ENCODE assay signal across 24 cellular contexts in the genomic region with DNA sequence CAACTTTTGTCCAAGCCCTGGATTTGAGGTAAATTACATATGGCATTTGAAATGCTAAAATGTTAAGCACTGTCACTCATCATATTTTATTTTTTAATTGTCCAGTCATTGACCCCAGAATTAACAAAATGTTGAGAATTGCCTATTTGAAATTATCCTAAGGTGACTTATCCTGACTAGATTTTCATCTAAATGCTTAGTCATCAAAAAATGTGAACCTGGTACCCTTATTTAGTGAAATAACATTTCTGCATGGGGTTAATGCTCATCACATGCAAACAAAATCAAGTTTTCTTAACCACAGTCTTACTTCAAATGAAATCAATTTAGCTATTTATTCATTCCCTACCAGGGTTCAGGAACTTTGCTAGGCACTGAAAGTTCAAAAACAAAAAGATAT.
DNase-seq lines count a peak whose midpoint lies in the region; ATAC-seq, FAIRE-seq and TF ChIP-seq lines count a peak whose summit lies in the region.
"Had no signal": no experiment of that assay in that cellular context is flagged by ENCODE, and none has a peak within 500 bp of the region (broad histone marks: within the 10 kb centered on the region; RNA-seq: fewer than 3 reads in every experiment).

No MANE protein-coding gene starts in this region.

- TF ChIP-seq EP300 in HepG2 (IDR thresholded peaks at IDR 0.05; ENCODE audit: low read depth in 2 of 2, low read length in 2 of 2) (no peak), HepG2 (CRISPR knock-in tag; IDR thresholded peaks at IDR 0.05; ENCODE audit: borderline replicate concordance) (no peak), H1 (IDR thresholded peaks at IDR 0.05; ENCODE audit: borderline replicate concordance in 1 of 2, low read depth in 2 of 2, low read length in 2 of 2) (no peak)

- H3K79me2 ChIP-seq in HepG2 (ENCODE audit: insufficient read depth, low read length) (no peaks in the 10 kb centered on the region), H1 (ENCODE audit: control insufficient read depth in 1 of 2, insufficient read depth in 2 of 2, low read length in 2 of 2) (no peaks in the 10 kb centered on the region), smooth muscle cell (ENCODE audit: low read depth) (no peaks in the 10 kb centered on the region)

- H3K27ac ChIP-seq in HepG2 (ENCODE audit: extremely low read length, insufficient read depth, low read length) (no peak overlapping the region), right lobe of liver (no peak overlapping the region), H1 (ENCODE audit: low read depth, low read length) (no peak overlapping the region), smooth muscle cell (ENCODE audit: low read depth) (peak overlapping the region; percentile 77)
- H3K27ac ChIP-seq: 22Rv1; BLaER1 treated with 17β-estradiol and CSF1 and Interleukin-3, amounts not matched to agents 10 nM and 100 nM had no signal

- TF ChIP-seq RAD21 in HepG2 (CRISPR knock-in tag; IDR thresholded peaks at IDR 0.05) (no peak), H1 (IDR thresholded peaks at IDR 0.05 in 1 of 2, conservative IDR thresholded peaks at IDR 0.05 in 1 of 2; ENCODE audit: low read depth in 2 of 2, low read length in 2 of 2) (no peak)

- no peak for TF ChIP-seq CTCF in HepG2 (CRISPR knock-in tag; IDR thresholded peaks at IDR 0.05)
- no peak for TF ChIP-seq CTCF in right lobe of liver (IDR thresholded peaks at IDR 0.05)
- TF ChIP-seq CTCF in H1 (IDR thresholded peaks at IDR 0.05; ENCODE audit: control extremely low read depth in 1 of 3, insufficient read depth in 1 of 3, low read depth in 1 of 3, low read length in 3 of 3): no peak
- TF ChIP-seq CTCF in smooth muscle cell (IDR thresholded peaks at IDR 0.05; ENCODE audit: borderline replicate concordance, insufficient read depth, poor library complexity, severe bottlenecking): no peak

- no peak overlapping the region for H3K4ac ChIP-seq in H1 (replicated peaks; ENCODE audit: insufficient read length, low read depth, low read length)

- H3K9me3 ChIP-seq in HepG2 (ENCODE audit: low read length) (no peaks in the 10 kb centered on the region), right lobe of liver (no peaks in the 10 kb centered on the region), H1 (ENCODE audit: insufficient read depth in 2 of 2, low read depth in 1 of 2, low read length in 1 of 2) (no peaks in the 10 kb centered on the region), smooth muscle cell (replicated peaks; ENCODE audit: low read depth) (no peaks in the 10 kb centered on the region)
- H3K9me3 ChIP-seq: BE2C; BLaER1 treated with 17β-estradiol and CSF1 and Interleukin-3, amounts not matched to agents 10 nM and 100 nM had no signal

- no peak overlapping the region for H2BK120ac ChIP-seq in H1 (replicated peaks; ENCODE audit: low read depth, low read length)

- H2BK5ac ChIP-seq in H1 (ENCODE audit: low read depth, low read length): no peak overlapping the region

- H3K27me3 ChIP-seq in HepG2 (ENCODE audit: control insufficient read depth in 1 of 2, insufficient read depth in 2 of 2, low read length in 2 of 2) (no peaks in the 10 kb centered on the region), right lobe of liver (no peaks in the 10 kb centered on the region), H1 (replicated peaks in 1 of 4; ENCODE audit: control insufficient read depth in 3 of 4, extremely low read depth in 1 of 4, insufficient read depth in 3 of 4, low read length in 3 of 4) (no peaks in the 10 kb centered on the region), smooth muscle cell (ENCODE audit: low read depth) (no peaks in the 10 kb centered on the region)
- H3K27me3 ChIP-seq: BE2C; BLaER1 treated with 17β-estradiol and CSF1 and Interleukin-3, amounts not matched to agents 10 nM and 100 nM had no signal

- H2BK15ac ChIP-seq in H1 (ENCODE audit: low read length): no peak overlapping the region

- TF ChIP-seq POLR2A in HepG2 (IDR thresholded peaks at IDR 0.05; ENCODE audit: insufficient read depth in 1 of 2, low read depth in 2 of 2, low read length in 2 of 2) (no peak), right lobe of liver (IDR thresholded peaks at IDR 0.05) (no peak), H1 (IDR thresholded peaks at IDR 0.05; ENCODE audit: control extremely low read depth in 1 of 2, low read depth in 2 of 2, low read length in 2 of 2) (no peak)

- no peaks in the 10 kb centered on the region for H3K36me3 ChIP-seq in HepG2 (replicated peaks in 1 of 2; ENCODE audit: control insufficient read depth in 1 of 2, insufficient read depth in 2 of 2, low read length in 2 of 2)
- no peaks in the 10 kb centered on the region for H3K36me3 ChIP-seq in right lobe of liver
- H3K36me3 ChIP-seq in H1 (ENCODE audit: control insufficient read depth in 2 of 4, insufficient read depth in 4 of 4, low read length in 3 of 4): no peaks in the 10 kb centered on the region
- no peaks in the 10 kb centered on the region for H3K36me3 ChIP-seq in smooth muscle cell (ENCODE audit: low read depth)
- H3K36me3 ChIP-seq: BE2C; BLaER1 treated with 17β-estradiol and CSF1 and Interleukin-3, amounts not matched to agents 10 nM and 100 nM had no signal

- no peak for DNase-seq in HepG2 (ENCODE audit: low spot score)
- DNase-seq in right lobe of liver: no peak
- DNase-seq in H1 (ENCODE audit: low read depth in 1 of 2, low spot score in 2 of 2): no peak
- DNase-seq in smooth muscle cell (lab: John Stamatoyannopoulos, UW; ENCODE audit: unreplicated experiment): no peak
- no peak for DNase-seq in NAMALWA (ENCODE audit: low spot score)
- DNase-seq in activated T-cell treated with anti-CD3 and anti-CD28 coated beads for 4 hours: no peak
- DNase-seq: ACHN; AML-193; BE2C; CD4-positive, alpha-beta T cell; CD8-positive, alpha-beta memory T cell; DMS 273 treated with DMSO at 0.1 percent for 48 hours; DMS79; EL; GF-D8; GOT3; H7; HCEC 1CT had no signal

- FAIRE-seq in HepG2 (lab: Jason Lieb, UNC): no peak
- FAIRE-seq in H1 (lab: Jason Lieb, UNC): no peak
- FAIRE-seq: A204.1, D721Med, GM12891, GM18507 had no signal

- H3K14ac ChIP-seq in H1 (ENCODE audit: insufficient read length): no peak overlapping the region

- H4K5ac ChIP-seq in H1 (ENCODE audit: insufficient read length, low read depth, low read length): no peak overlapping the region

- intact Hi-C loops in HepG2 (cut with micrococcal nuclease; ENCODE audit: unreplicated experiment): no loop called here
- intact Hi-C loops in right lobe of liver (cut with DNase I): no loop called here

- H2BK20ac ChIP-seq in H1 (ENCODE audit: low read length): no peak overlapping the region

- CTCF ChIA-PET in HepG2 (lab: Yijun Ruan, JAX; ENCODE audit: low intra/inter-chr PET ratio, low total read pairs): no interaction called here
- CTCF ChIA-PET in H1 (lab: Charles Lee; ENCODE audit: partially characterized antibody): no interaction called here

- BruUV-seq in HepG2 (replicated peaks; lab: Mats Ljungman, UMichigan): no TSS peak

- no peak overlapping the region for H3K18ac ChIP-seq in H1 (ENCODE audit: extremely low read depth, low read length)

- H3K23me2 ChIP-seq in H1 (ENCODE audit: low read depth, low read length): no peaks in the 10 kb centered on the region

- no peak overlapping the region for H4K8ac ChIP-seq in H1 (ENCODE audit: extremely low read depth, insufficient read depth, low read length)

- H3K9ac ChIP-seq in HepG2 (ENCODE audit: insufficient read depth, low read depth, low read length): no peak overlapping the region
- no peak overlapping the region for H3K9ac ChIP-seq in H1 (replicated peaks in 1 of 4; ENCODE audit: extremely low read depth in 1 of 4, low read depth in 3 of 4, low read length in 3 of 4)
- no peak overlapping the region for H3K9ac ChIP-seq in smooth muscle cell (ENCODE audit: low read depth)
- H3K9ac ChIP-seq: BLaER1 treated with 17β-estradiol and CSF1 and Interleukin-3, amounts not matched to agents 10 nM and 100 nM had no signal

- no peak overlapping the region for H2AK5ac ChIP-seq in H1 (ENCODE audit: low read depth, low read length)

- no peak overlapping the region for H2BK12ac ChIP-seq in H1 (ENCODE audit: low read depth, low read length)

- H3K4me1 ChIP-seq in HepG2 (ENCODE audit: insufficient read depth, low read length) (no peaks in the 10 kb centered on the region), right lobe of liver (no peaks in the 10 kb centered on the region), H1 (replicated peaks in 1 of 4; ENCODE audit: control insufficient read depth in 3 of 4, insufficient read depth in 4 of 4, low read length in 3 of 4) (peaks cover 0 to 2% (median 0%) of the 10 kb centered on the region in 4 experiments; a peak in 1 of 7 replicates), smooth muscle cell (ENCODE audit: low read depth) (peaks cover 13% of the 10 kb centered on the region)
- H3K4me1 ChIP-seq: BLaER1 treated with 17β-estradiol and CSF1 and Interleukin-3, amounts not matched to agents 10 nM and 100 nM had no signal

- H3K4me2 ChIP-seq in HepG2 (ENCODE audit: low read depth, low read length) (no peak overlapping the region), H1 (ENCODE audit: insufficient read depth in 1 of 2, low read depth in 2 of 2, low read length in 2 of 2) (no peak overlapping the region), smooth muscle cell (peak overlapping the region; percentile 72)
- H3K4me2 ChIP-seq: BLaER1 treated with 17β-estradiol and CSF1 and Interleukin-3, amounts not matched to agents 10 nM and 100 nM had no signal

- H4K20me1 ChIP-seq in HepG2 (ENCODE audit: insufficient read depth, low read length) (no peaks in the 10 kb centered on the region), H1 (replicated peaks in 1 of 2; ENCODE audit: control insufficient read depth in 1 of 2, insufficient read depth in 2 of 2, low read length in 2 of 2) (no peaks in the 10 kb centered on the region), smooth muscle cell (ENCODE audit: low read depth) (no peaks in the 10 kb centered on the region)
- H4K20me1 ChIP-seq: BLaER1 treated with 17β-estradiol and CSF1 and Interleukin-3, amounts not matched to agents 10 nM and 100 nM had no signal

- no peak overlapping the region for H4K91ac ChIP-seq in H1 (replicated peaks; ENCODE audit: insufficient read length, low read length)

- H3K56ac ChIP-seq in H1 (replicated peaks; ENCODE audit: insufficient read length, low read depth, low read length): no peak overlapping the region

- ATAC-seq in HepG2: no peak
- no peak for ATAC-seq in right lobe of liver

- H2AFZ ChIP-seq in HepG2 (ENCODE audit: low read length) (no peak overlapping the region), H1 (ENCODE audit: low read length) (no peak overlapping the region), smooth muscle cell (ENCODE audit: low read depth) (peak overlapping the region; percentile 7)

- in situ Hi-C loops in HepG2 (cut with HindIII; ENCODE audit: extremely low pct_ligation_motif_present, low pct_unique_long_range_greater_than_20kb): no loop called here

- H3K79me1 ChIP-seq in H1 (ENCODE audit: low read depth, low read length): no peaks in the 10 kb centered on the region

- no peak overlapping the region for H3K23ac ChIP-seq in H1 (ENCODE audit: insufficient read length)

- POLR2A ChIA-PET in HepG2 (lab: Yijun Ruan, JAX) (no interaction called here), H1 (lab: Charles Lee; ENCODE audit: partially characterized antibody) (no interaction called here)

- H3K4me3 ChIP-seq in HepG2 (replicated peaks in 1 of 3; ENCODE audit: insufficient read depth in 1 of 3, low read depth in 2 of 3, low read length in 3 of 3) (no peak overlapping the region), right lobe of liver (no peak overlapping the region), H1 (ENCODE audit: extremely low read depth in 1 of 4, insufficient read depth in 2 of 4, low read depth in 3 of 4, low read length in 4 of 4) (no peak overlapping the region), smooth muscle cell (no peak overlapping the region)
- H3K4me3 ChIP-seq: BLaER1 treated with 17β-estradiol and CSF1 and Interleukin-3, amounts not matched to agents 10 nM and 100 nM had no signal

- H3F3A ChIP-seq in smooth muscle cell (ENCODE audit: low read depth): peaks cover 2% of the 10 kb centered on the region
